8 cellular contexts compared by ENCODE assay signal in genomic region chr1:178093150-178093957, GRCh38. TPM values are rescaled to one million over a fixed set of nuclear protein-coding genes. Genes with fewer than 3 reads are reported as not detected.
DNase-seq lines count a peak whose midpoint lies in the region; ATAC-seq and TF ChIP-seq lines count a peak whose summit lies in the region.

No MANE protein-coding gene starts in this region.

- H3K27me3 Mint-ChIP-seq in activated naive CD8-positive, alpha-beta T cell treated with anti-CD3 and anti-CD28 coated beads for 36 hours: peaks cover 81% of the 10 kb centered on the region
- H3K27me3 Mint-ChIP-seq in glutamatergic neuron (ENCODE audit: unreplicated experiment): peaks cover 7% of the 10 kb centered on the region

- no peak overlapping the region for H3K27ac Mint-ChIP-seq in activated naive CD8-positive, alpha-beta T cell treated with anti-CD3 and anti-CD28 coated beads for 36 hours
- H3K27ac Mint-ChIP-seq in glutamatergic neuron (ENCODE audit: unreplicated experiment): peak overlapping the region; percentile 81

- H3K9me3 ChIP-seq in neuron (ENCODE audit: low read length) (no peaks in the 10 kb centered on the region), tibial artery (no peaks in the 10 kb centered on the region)

- intact Hi-C loops in tibial artery (cut with DNase I; ENCODE audit: low total_unique reads): no loop called here

- peak; percentile 77 for ATAC-seq in GM21423 (IDR thresholded peaks at IDR 0.05; ENCODE audit: unreplicated experiment)

- TF ChIP-seq CTCF in glutamatergic neuron (IDR thresholded peaks at IDR 0.05; ENCODE audit: partially characterized antibody, unreplicated experiment) (no peak), tibial artery (IDR thresholded peaks at IDR 0.05) (no peak)

- peaks cover 8% of the 10 kb centered on the region for H3K9me3 Mint-ChIP-seq in activated naive CD8-positive, alpha-beta T cell treated with anti-CD3 and anti-CD28 coated beads for 36 hours
- H3K9me3 Mint-ChIP-seq in glutamatergic neuron (ENCODE audit: unreplicated experiment): peaks cover 9% of the 10 kb centered on the region

- peak overlapping the region; percentile 90 to 92 for H3K27ac ChIP-seq in tibial artery

- no peaks in the 10 kb centered on the region for H3K36me3 ChIP-seq in neuron (ENCODE audit: insufficient read depth, low read length)
- H3K36me3 ChIP-seq in tibial artery: no peaks in the 10 kb centered on the region

- peaks cover 9% of the 10 kb centered on the region for H3K4me1 Mint-ChIP-seq in activated naive CD8-positive, alpha-beta T cell treated with anti-CD3 and anti-CD28 coated beads for 36 hours
- H3K4me1 Mint-ChIP-seq in glutamatergic neuron (ENCODE audit: low read depth, unreplicated experiment): peaks cover 11% of the 10 kb centered on the region

- peak overlapping the region; percentile 73 for H2AFZ ChIP-seq in neuron (ENCODE audit: low read depth, low read length)

- peak overlapping the region; percentile 68 for H3K4me3 Mint-ChIP-seq in activated naive CD8-positive, alpha-beta T cell treated with anti-CD3 and anti-CD28 coated beads for 36 hours
- H3K4me3 Mint-ChIP-seq in glutamatergic neuron (ENCODE audit: unreplicated experiment): peak overlapping the region; percentile 95

- H3K4me1 ChIP-seq in neuron (ENCODE audit: insufficient read depth, low read length) (peaks cover 33% of the 10 kb centered on the region), tibial artery (peaks cover 0 to 31% (median 13%) of the 10 kb centered on the region in 4 donors)

- no peaks in the 10 kb centered on the region for H3K27me3 ChIP-seq in neuron (ENCODE audit: insufficient read depth, low read length)
- no peaks in the 10 kb centered on the region for H3K27me3 ChIP-seq in tibial artery

- peak overlapping the region; percentile 69 for H3K4me3 ChIP-seq in neuron (ENCODE audit: low read length)
- peak overlapping the region; percentile 86 to 96 for H3K4me3 ChIP-seq in tibial artery

- peak; percentile 99 for DNase-seq in DMS 273 (lab: John Stamatoyannopoulos, UW; ENCODE audit: unreplicated experiment)
- peak; percentile 94 for DNase-seq in HT-29 (ENCODE audit: low spot score)
- DNase-seq in NOMO-1 treated with dmso at 0.1 percent for 144 hours (lab: John Stamatoyannopoulos, UW; ENCODE audit: unreplicated experiment): peak; percentile 90
- peak; percentile 56 for DNase-seq in activated naive CD8-positive, alpha-beta T cell treated with anti-CD3 and anti-CD28 coated beads for 36 hours
- peak; percentile 96 for DNase-seq in glutamatergic neuron
- DNase-seq in tibial artery: peak; percentile 89 to 95

- peaks cover 6% of the 10 kb centered on the region for H3K36me3 Mint-ChIP-seq in activated naive CD8-positive, alpha-beta T cell treated with anti-CD3 and anti-CD28 coated beads for 36 hours
- no peaks in the 10 kb centered on the region for H3K36me3 Mint-ChIP-seq in glutamatergic neuron (ENCODE audit: unreplicated experiment)

RNA-seq across cellular contexts. Expression of gene RASAL2, which starts 0.6 kb away (rescaled TPM):
- total RNA-seq in HT-29 (2014; rRNA removed; shearing (Covaris generic)): 14.7 and 21.3 TPM in 2 replicates
- not detected for total RNA-seq in activated naive CD8-positive, alpha-beta T cell treated with anti-CD3 and anti-CD28 coated beads for 36 hours
- total RNA-seq in glutamatergic neuron (ENCODE audit: unreplicated experiment): 12.4 TPM

Comparison
In these comparisons a context has a peak if more than half of its experiments do, and no peak if none do; other contexts are left out.
1. Peak in every context shown above with its lines: DNase-seq, ATAC-seq, H3K4me3 ChIP-seq and H3K27ac ChIP-seq.
2. RNA of gene RASAL2, which starts 0.6 kb away (total RNA-seq): 14.7 to 21.3 TPM in HT-29 and 12.4 TPM in glutamatergic neuron (single experiment); not detected in activated naive CD8-positive, alpha-beta T cell treated with anti-CD3 and anti-CD28 coated beads for 36 hours; every median in the first group is over 10 times any median in the second.